In genomic region chr15:92226020-92226612, GRCh38 we compare ENCODE assay signal across 8 cellular contexts.
DNase-seq lines count a peak whose midpoint lies in the region; ATAC-seq and TF ChIP-seq lines count a peak whose summit lies in the region.

No MANE protein-coding gene starts in this region.

- no peaks in the 10 kb centered on the region for H3K9me3 Mint-ChIP-seq in activated CD4-positive, alpha-beta T cell treated with anti-CD3 and anti-CD28 coated beads for 36 hours (ENCODE audit: low read depth)

- no peak overlapping the region for H3K4me3 Mint-ChIP-seq in activated CD4-positive, alpha-beta T cell treated with anti-CD3 and anti-CD28 coated beads for 36 hours

- no peaks in the 10 kb centered on the region for H3K9me3 ChIP-seq in OCI-LY3 (ENCODE audit: insufficient read depth, low read length)
- H3K9me3 ChIP-seq in spleen = peaks cover 0 to 13% (median 2%) of the 10 kb centered on the region in 8 donors
- no peaks in the 10 kb centered on the region for H3K9me3 ChIP-seq in effector memory CD4-positive, alpha-beta T cell (ENCODE audit: control insufficient read depth, low read length)

- POLR2A ChIA-PET in activated CD4-positive, alpha-beta T cell treated with anti-CD3 and anti-CD28 coated beads for 36 hours (lab: Charles Lee) = no interaction called here

- peak; percentile 85 for TF ChIP-seq CTCF in OCI-LY3 (IDR thresholded peaks at IDR 0.05; ENCODE audit: low read depth, low read length)
- TF ChIP-seq CTCF in spleen (IDR thresholded peaks at IDR 0.05 in 8 of 11, conservative IDR thresholded peaks at IDR 0.05 in 3 of 11) = peak in 7 of 11 experiments; percentile 26 to 50 (median 33)

- H3K79me2 ChIP-seq in OCI-LY3 (ENCODE audit: low read length) = no peaks in the 10 kb centered on the region

- DNase-seq in activated CD4-positive, alpha-beta T cell treated with anti-CD3 and anti-CD28 coated beads for 36 hours = peak; percentile 5
- no peak for DNase-seq in activated CD4-positive, alpha-beta T cell treated with anti-CD3 and anti-CD28 coated beads for 1 hour
- DNase-seq in foreskin melanocyte (peak; percentile 48), spleen (no peak), HuH-7.5 (ENCODE audit: low spot score) (no peak)
- no peak for DNase-seq in effector memory CD4-positive, alpha-beta T cell

- no peak overlapping the region for H3K27ac Mint-ChIP-seq in activated CD4-positive, alpha-beta T cell treated with anti-CD3 and anti-CD28 coated beads for 36 hours

- no peak overlapping the region for H2AFZ ChIP-seq in OCI-LY3 (ENCODE audit: low read depth, low read length)

- H3K27me3 ChIP-seq in OCI-LY3 (ENCODE audit: low read depth, low read length) (peaks cover 33% of the 10 kb centered on the region), spleen (replicated peaks in 1 of 7) (no peaks in the 10 kb centered on the region)
- no peaks in the 10 kb centered on the region for H3K27me3 ChIP-seq in effector memory CD4-positive, alpha-beta T cell (replicated peaks; ENCODE audit: control insufficient read depth, insufficient read depth, low read length, poor library complexity, severe bottlenecking)

- no peak overlapping the region for H3K9ac ChIP-seq in OCI-LY3 (ENCODE audit: low read length)

- CTCF ChIA-PET in activated CD4-positive, alpha-beta T cell treated with anti-CD3 and anti-CD28 coated beads for 36 hours (lab: Charles Lee) = interaction anchor here (0.6 to 1.1 kb wide), 4 partner anchors 20 to 1176 kb away, joined by 3 to 4 read pairs (median 3); no protein-coding TSS in a partner anchor

- H3K4me1 ChIP-seq in OCI-LY3 (ENCODE audit: low read length) (no peaks in the 10 kb centered on the region), spleen (no peaks in the 10 kb centered on the region)
- no peaks in the 10 kb centered on the region for H3K4me1 ChIP-seq in effector memory CD4-positive, alpha-beta T cell (ENCODE audit: control insufficient read depth, insufficient read depth, low read length, poor library complexity, severe bottlenecking)

- ATAC-seq in activated CD4-positive, alpha-beta T cell treated with anti-CD3 and anti-CD28 coated beads for 36 hours = peak; percentile 42
- ATAC-seq in GM21367 (IDR thresholded peaks at IDR 0.05; ENCODE audit: unreplicated experiment) = no peak

- H3K4me2 ChIP-seq in OCI-LY3 (ENCODE audit: low read length) = no peak overlapping the region

- no peaks in the 10 kb centered on the region for H3K4me1 Mint-ChIP-seq in activated CD4-positive, alpha-beta T cell treated with anti-CD3 and anti-CD28 coated beads for 36 hours

- no peak for TF ChIP-seq POLR2A in spleen (IDR thresholded peaks at IDR 0.05)

- no peak overlapping the region for H3K27ac ChIP-seq in OCI-LY3 (ENCODE audit: low read length)
- no peak overlapping the region for H3K27ac ChIP-seq in spleen
- no peak overlapping the region for H3K27ac ChIP-seq in effector memory CD4-positive, alpha-beta T cell (ENCODE audit: insufficient read depth, low read length, poor library complexity, severe bottlenecking)

- intact Hi-C loops in activated CD4-positive, alpha-beta T cell treated with anti-CD3 and anti-CD28 coated beads for 36 hours (cut with DNase I, micrococcal nuclease) = loop anchor here in 1 of 2 experiments (1.0 kb wide), 1 partner anchor 129 kb away; no protein-coding TSS in a partner anchor
- intact Hi-C loops in spleen (cut with DNase I; ENCODE audit: low total_unique reads) = no loop called here

- 57 to 66% (median 59%) methylated on average over 6 of the region's 6 CpGs for WGBS in spleen, 5 donors

- no peaks in the 10 kb centered on the region for H3K36me3 Mint-ChIP-seq in activated CD4-positive, alpha-beta T cell treated with anti-CD3 and anti-CD28 coated beads for 36 hours (ENCODE audit: low read depth)

- no peaks in the 10 kb centered on the region for H3K27me3 Mint-ChIP-seq in activated CD4-positive, alpha-beta T cell treated with anti-CD3 and anti-CD28 coated beads for 36 hours

- no peaks in the 10 kb centered on the region for H3K36me3 ChIP-seq in OCI-LY3 (replicated peaks; ENCODE audit: low read depth, low read length)
- no peaks in the 10 kb centered on the region for H3K36me3 ChIP-seq in spleen
- H3K36me3 ChIP-seq in effector memory CD4-positive, alpha-beta T cell (ENCODE audit: control insufficient read depth, insufficient read depth, low read length) = no peaks in the 10 kb centered on the region

- H3K4me3 ChIP-seq in OCI-LY3 (ENCODE audit: low read length) = no peak overlapping the region
- H3K4me3 ChIP-seq in spleen = no peak overlapping the region
- H3K4me3 ChIP-seq in effector memory CD4-positive, alpha-beta T cell (ENCODE audit: insufficient read depth, low read depth, low read length, poor library complexity, severe bottlenecking) = no peak overlapping the region

- H4K20me1 ChIP-seq in OCI-LY3 (ENCODE audit: insufficient read depth, low read length) = no peaks in the 10 kb centered on the region

Comparison
In these comparisons a context has a peak if more than half of its experiments do, and no peak if none do; other contexts are left out.
1. DNase-seq: peak in activated CD4-positive, alpha-beta T cell treated with anti-CD3 and anti-CD28 coated beads for 36 hours (single experiment) and foreskin melanocyte (single experiment); none in activated CD4-positive, alpha-beta T cell treated with anti-CD3 and anti-CD28 coated beads for 1 hour (single experiment), spleen (single experiment), effector memory CD4-positive, alpha-beta T cell (0 of 3) and HuH-7.5 (single experiment).